1 cellular context compared by ENCODE assay signal in genomic region chr4:102791318-102791835, GRCh38.
TF ChIP-seq lines count a peak whose summit lies in the region.

No MANE protein-coding gene starts in this region.

TF ChIP-seq in H1, 55 proteins besides CTCF, POLR2A, EP300 and RAD21 (continued from another document):
- TF ChIP-seq ATF2 (IDR thresholded peaks at IDR 0.05; ENCODE audit: low read length) (no peak), SAP30 (IDR thresholded peaks at IDR 0.05; ENCODE audit: insufficient read depth, insufficient replicate concordance, low read length) (no peak), KDM1A (IDR thresholded peaks at IDR 0.05; ENCODE audit: borderline replicate concordance, low read length) (no peak), KDM5A (IDR thresholded peaks at IDR 0.05; ENCODE audit: low read length) (no peak)
